In genomic region chr2:74806355-74806839, GRCh38 we compare ENCODE assay signal across 28 cellular contexts.
"Had no signal": no experiment of that assay in that cellular context is flagged by ENCODE, and none has a peak within 500 bp of the region (broad histone marks: within the 10 kb centered on the region; RNA-seq: fewer than 3 reads in every experiment).

No MANE protein-coding gene starts in this region.

- ATAC-seq: activated CD4-positive, alpha-beta T cell treated with anti-CD3 and anti-CD28 coated beads for 36 hours; activated CD8-positive, alpha-beta memory T cell treated with anti-CD3 and anti-CD28 coated beads, Interleukin-2, amount 10 ng/mL, durations not matched to agents 7 days and 5 days; activated CD8-positive, alpha-beta T cell treated with anti-CD3 and anti-CD28 coated beads, Interleukin-2, amount 10 ng/mL, durations not matched to agents 7 days and 5 days; activated naive CD8-positive, alpha-beta T cell treated with anti-CD3 and anti-CD28 coated beads, Interleukin-2, amount 50 U/mL, for 24 hours; body of pancreas; effector memory CD8-positive, alpha-beta T cell had no signal

- H3K4me1 ChIP-seq: adrenal gland, body of pancreas had no signal

- FAIRE-seq: colon, frontal cortex had no signal

- H3K27me3 ChIP-seq: adrenal gland, body of pancreas had no signal

- H3K9me3 ChIP-seq: adrenal gland, body of pancreas had no signal

- H3K36me3 ChIP-seq: adrenal gland had no signal

- H3K4me3 ChIP-seq: adrenal gland, body of pancreas had no signal

- H3K27ac ChIP-seq: adrenal gland, body of pancreas had no signal

- DNase-seq: activated CD4-positive, alpha-beta memory T cell treated with anti-CD3 and anti-CD28 coated beads for 36 hours; activated CD4-positive, alpha-beta T cell treated with anti-CD3 and anti-CD28 coated beads for 36 hours; activated CD4-positive, alpha-beta T cell treated with anti-CD3 and anti-CD28 coated beads, Interleukin-2, amount 10 ng/mL, durations not matched to agents 24 days and 14 days; activated CD4-positive, CD25-positive, alpha-beta regulatory T cell; activated CD4-positive, CD25-positive, alpha-beta regulatory T cell treated with anti-CD3 and anti-CD28 coated beads, Interleukin-2, amount 50 U/mL, for 72 hours; activated CD8-positive, alpha-beta memory T cell treated with anti-CD3 and anti-CD28 coated beads, Interleukin-2, amount 10 ng/mL, durations not matched to agents 7 days and 5 days; activated CD8-positive, alpha-beta memory T cell treated with anti-CD3 and anti-CD28 coated beads, Interleukin-2, amount 50 U/mL, for 4 hours; activated CD8-positive, alpha-beta T cell treated with anti-CD3 and anti-CD28 coated beads, Interleukin-2, amount 10 ng/mL, durations not matched to agents 7 days and 5 days; activated effector memory CD4-positive, alpha-beta T cell treated with anti-CD3 and anti-CD28 coated beads, Interleukin-2, amount 50 U/mL, for 16 hours; activated naive CD4-positive, alpha-beta T cell treated with anti-CD3 and anti-CD28 coated beads for 36 hours; activated naive CD8-positive, alpha-beta T cell treated with anti-CD3 and anti-CD28 coated beads for 36 hours; activated naive CD8-positive, alpha-beta T cell treated with anti-CD3 and anti-CD28 coated beads, Interleukin-2, amount 50 U/mL, for 24 hours; activated T-cell treated with anti-CD3 and anti-CD28 coated beads, Interleukin-2, amount 50 U/mL, for 1 hour; activated T-cell treated with anti-CD3 and anti-CD28 coated beads, Interleukin-2, amount 50 U/mL, for 48 hours; adrenal gland; amygdala; aorta; body of pancreas; caudate nucleus; cortex of kidney; dermis blood vessel endothelial cell; effector CD4-positive, alpha-beta T cell; effector memory CD8-positive, alpha-beta T cell; erythroblast; foreskin fibroblast; T-helper 2 cell had no signal
